Comparison of ENCODE assay signal across 7 cellular contexts in the genomic region with DNA sequence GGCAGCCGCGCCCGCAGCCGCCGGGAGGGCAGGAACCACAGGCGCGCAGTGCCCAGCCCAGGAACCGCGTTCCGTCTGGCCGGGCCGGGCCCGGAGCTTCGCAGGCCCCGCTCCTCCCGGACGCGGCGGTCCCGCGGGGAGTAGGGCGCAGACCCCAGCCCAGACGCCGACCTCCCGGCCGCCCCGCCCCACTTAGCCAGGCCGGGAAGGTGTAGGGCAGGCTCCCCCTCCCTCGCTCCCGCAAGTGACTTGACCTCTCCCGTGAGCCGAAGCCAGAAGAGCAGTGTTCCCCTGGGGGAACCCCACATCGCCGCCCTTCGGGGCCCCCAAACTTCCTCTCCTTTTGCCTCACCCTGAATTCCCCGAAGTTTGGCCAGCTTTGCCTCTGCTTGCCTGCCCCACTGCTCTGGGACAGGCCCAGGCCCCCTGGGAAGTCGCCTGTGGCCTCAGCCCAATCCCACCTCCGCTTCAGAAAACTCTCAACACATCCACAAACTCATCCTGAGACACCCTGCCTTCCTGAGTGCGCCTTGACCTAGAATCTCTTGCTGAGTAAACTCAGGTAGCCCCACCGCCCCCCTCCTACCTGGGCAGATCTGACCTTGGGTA. TPM values are rescaled to one million over a fixed set of nuclear protein-coding genes. Genes with fewer than 3 reads are reported as not detected.
A peak's percentile ranks its signal among the peaks of the same experiment; 100 is the strongest.
DNase-seq lines count a peak whose midpoint lies in the region; ATAC-seq and TF ChIP-seq lines count a peak whose summit lies in the region.

No MANE protein-coding gene starts in this region.

- TF ChIP-seq POLR2A in sigmoid colon (IDR thresholded peaks at IDR 0.05), result no peak

- no peaks in the 10 kb centered on the region for H3K36me3 ChIP-seq in Loucy (ENCODE audit: insufficient read depth, low read length)
- no peaks in the 10 kb centered on the region for H3K36me3 ChIP-seq in sigmoid colon

- peaks cover 17% of the 10 kb centered on the region for H3F3A ChIP-seq in Loucy (ENCODE audit: low read depth)

- H3K27me3 ChIP-seq in Loucy (ENCODE audit: insufficient read depth, low read length, poor library complexity, severe bottlenecking), result no peaks in the 10 kb centered on the region
- no peaks in the 10 kb centered on the region for H3K27me3 ChIP-seq in dorsolateral prefrontal cortex
- H3K27me3 ChIP-seq in sigmoid colon, result no peaks in the 10 kb centered on the region

- intact Hi-C loops in dorsolateral prefrontal cortex (cut with DNase I), result loop anchor here (2.0 to 10.0 kb wide), 2 partner anchors 67 to 69 kb away; no protein-coding TSS in a partner anchor
- intact Hi-C loops in sigmoid colon (cut with DNase I), result loop anchor here (2.0 to 5.0 kb wide), 2 partner anchors 61 to 67 kb away; no protein-coding TSS in a partner anchor

- peak overlapping the region in 6 of 59 donors; percentile 32 to 59 (median 45) for H3K27ac ChIP-seq in dorsolateral prefrontal cortex
- no peak overlapping the region for H3K27ac ChIP-seq in sigmoid colon

- TF ChIP-seq EP300 in sigmoid colon (IDR thresholded peaks at IDR 0.05), result no peak

- H3K4me1 ChIP-seq in Loucy (ENCODE audit: insufficient read depth, low read length, poor library complexity, severe bottlenecking), result peaks cover 43% of the 10 kb centered on the region
- peaks cover 0 to 27% (median 16%) of the 10 kb centered on the region in 4 donors for H3K4me1 ChIP-seq in sigmoid colon

- no peak overlapping the region for H2AFZ ChIP-seq in Loucy (ENCODE audit: low read length)

- peak overlapping the region; percentile 38 for H3K4me3 ChIP-seq in GM12875 (ENCODE audit: low read depth, low read length)
- H3K4me3 ChIP-seq in Loucy (ENCODE audit: low read length, poor library complexity, severe bottlenecking), result peak overlapping the region; percentile 58
- peak overlapping the region in 52 of 59 donors; percentile 21 to 89 (median 57) for H3K4me3 ChIP-seq in dorsolateral prefrontal cortex
- peak overlapping the region in 3 of 4 donors; percentile 65 to 78 (median 65) for H3K4me3 ChIP-seq in sigmoid colon

- peaks cover 7% of the 10 kb centered on the region for H4K20me1 ChIP-seq in Loucy (ENCODE audit: insufficient read depth, low read length, poor library complexity, severe bottlenecking)

- no peak for ATAC-seq in HG03439 (IDR thresholded peaks at IDR 0.05; ENCODE audit: unreplicated experiment)
- no peak for ATAC-seq in HG03139 (IDR thresholded peaks at IDR 0.05; ENCODE audit: unreplicated experiment)

- 7 to 8% methylated on average over 40 of the region's 40 CpGs for WGBS in sigmoid colon, 2 donors

- TF ChIP-seq CTCF in GM12875 (IDR thresholded peaks at IDR 0.05; ENCODE audit: borderline replicate concordance, insufficient read depth, low read depth, low read length), result no peak
- TF ChIP-seq CTCF in Loucy (conservative IDR thresholded peaks at IDR 0.05; ENCODE audit: low read length), result no peak
- TF ChIP-seq CTCF in dorsolateral prefrontal cortex (IDR thresholded peaks at IDR 0.05 in 54 of 56, conservative IDR thresholded peaks at IDR 0.05 in 2 of 56; ENCODE audit: low read depth in 1 of 56, partially characterized antibody in 56 of 56), result no peak
- no peak for TF ChIP-seq CTCF in sigmoid colon (IDR thresholded peaks at IDR 0.05)

- H3K9me3 ChIP-seq in Loucy (ENCODE audit: insufficient read depth, low read depth, low read length) (no peaks in the 10 kb centered on the region), sigmoid colon (no peaks in the 10 kb centered on the region)

- H3K79me2 ChIP-seq in Loucy (ENCODE audit: insufficient read depth, low read length), result peaks cover 32% of the 10 kb centered on the region

- H3K9me2 ChIP-seq in Loucy (replicated peaks; ENCODE audit: low read depth, low read length), result no peaks in the 10 kb centered on the region

- DNase-seq in dorsolateral prefrontal cortex (no peak), sigmoid colon (no peak), COLO829 (ENCODE audit: low spot score) (no peak)

- peak overlapping the region; percentile 37 for H3K9ac ChIP-seq in Loucy (ENCODE audit: low read depth, low read length, poor library complexity, severe bottlenecking)

- peak overlapping the region; percentile 59 for H3K4me2 ChIP-seq in Loucy (ENCODE audit: low read depth, low read length, poor library complexity, severe bottlenecking)

RNA-seq across cellular contexts. Expression of a gene that starts 0.5 kb away (rescaled TPM):
- total RNA-seq in dorsolateral prefrontal cortex (10 to 100 TPM; 29.4 to 56.2 (median 42.8) TPM), sigmoid colon (10 to 100 TPM in 3 of 4 donors, 1 to 10 TPM in 1; 9.2 to 23.8 (median 14.0) TPM)
- 10 to 100 TPM; 16.8 to 34.7 (median 21.9) TPM for polyA plus RNA-seq in sigmoid colon
